12 cellular contexts compared by ENCODE assay signal in genomic region chr20:13430346-13431002, GRCh38.
DNase-seq lines count a peak whose midpoint lies in the region; ATAC-seq, FAIRE-seq and TF ChIP-seq lines count a peak whose summit lies in the region.
"Had no signal": no experiment of that assay in that cellular context is flagged by ENCODE, and none has a peak within 500 bp of the region (broad histone marks: within the 10 kb centered on the region; RNA-seq: fewer than 3 reads in every experiment).

No MANE protein-coding gene starts in this region.

- H3K27me3 ChIP-seq in PC-3 (ENCODE audit: low read length) (no peaks in the 10 kb centered on the region), heart left ventricle (no peaks in the 10 kb centered on the region)
- H3K27me3 ChIP-seq: stomach had no signal

- no peaks in the 10 kb centered on the region for H3F3A ChIP-seq in PC-3 (ENCODE audit: low read length, unreplicated experiment)

- no peaks in the 10 kb centered on the region for H3K9me2 ChIP-seq in PC-3 (replicated peaks; ENCODE audit: low read length)

- no peaks in the 10 kb centered on the region for H3K79me2 ChIP-seq in PC-3 (ENCODE audit: low read length)

- intact Hi-C loops in PC-3 (cut with micrococcal nuclease), result no loop called here
- intact Hi-C loops in heart left ventricle (cut with DNase I), result no loop called here

- H3K27ac ChIP-seq in PC-3 (ENCODE audit: low read length) (no peak overlapping the region), heart left ventricle (no peak overlapping the region)
- H3K27ac ChIP-seq: stomach had no signal

- FAIRE-seq in GM12891 (lab: Jason Lieb, UNC), result no peak
- FAIRE-seq: TTC549 had no signal

- 84 to 94% (median 89%) methylated on average over 9 of the region's 9 CpGs for WGBS in heart left ventricle, 4 donors

- H3K4me3 ChIP-seq in PC-3 (ENCODE audit: low read length) (no peak overlapping the region), heart left ventricle (no peak overlapping the region)
- H3K4me3 ChIP-seq: stomach had no signal

- no peak overlapping the region for H3K4me2 ChIP-seq in PC-3 (ENCODE audit: low read length)

- H4K20me1 ChIP-seq in PC-3 (ENCODE audit: low read length), result no peaks in the 10 kb centered on the region

- ATAC-seq in GM21825 (IDR thresholded peaks at IDR 0.05; ENCODE audit: unreplicated experiment) (peak; percentile 72), PC-3 (peak; percentile 50), HG03097 (IDR thresholded peaks at IDR 0.05; ENCODE audit: low FRiP score, unreplicated experiment) (no peak), heart left ventricle (no peak)

- CTCF ChIA-PET in PC-3 (lab: Charles Lee), result interaction anchor here (0.6 kb wide), 1 partner anchor 146 kb away, joined by 3 read pairs; no protein-coding TSS in a partner anchor

- no peak for TF ChIP-seq POLR2A in GM12891 (IDR thresholded peaks at IDR 0.05; ENCODE audit: low read depth, low read length)
- no peak for TF ChIP-seq POLR2A in heart left ventricle (IDR thresholded peaks at IDR 0.05)

- no peak for TF ChIP-seq CTCF in PC-3 (conservative IDR thresholded peaks at IDR 0.05; ENCODE audit: low read depth, low read length)
- no peak for TF ChIP-seq CTCF in heart left ventricle (IDR thresholded peaks at IDR 0.05)

- H3K36me3 ChIP-seq in PC-3 (ENCODE audit: low read depth, low read length) (peaks cover 5% of the 10 kb centered on the region), heart left ventricle (peaks cover 0 to 23% (median 11%) of the 10 kb centered on the region in 9 donors)

- DNase-seq in GM12891 (ENCODE audit: insufficient read length, low spot score), result no peak
- DNase-seq in PC-3, result peak; percentile 70
- DNase-seq in kidney tubule cell (ENCODE audit: low spot score), result peak; percentile 99
- no peak for DNase-seq in heart left ventricle
- DNase-seq in effector CD4-positive, alpha-beta T cell, result no peak
- DNase-seq in NCI-H82 (lab: John Stamatoyannopoulos, UW), result no peak
- DNase-seq: hippocampal formation, NCI-H1930, stomach had no signal

- POLR2A ChIA-PET in PC-3 (lab: Charles Lee; ENCODE audit: unreplicated experiment), result no interaction called here

- H3K9me3 ChIP-seq in PC-3 (ENCODE audit: low read length) (no peaks in the 10 kb centered on the region), heart left ventricle (no peaks in the 10 kb centered on the region)
- H3K9me3 ChIP-seq: stomach had no signal

- no TSS peak for BruUV-seq in PC-3 (replicated peaks; lab: Mats Ljungman, UMichigan)

- H2AFZ ChIP-seq in PC-3 (ENCODE audit: low read length), result no peak overlapping the region

- H3K4me1 ChIP-seq in PC-3 (ENCODE audit: insufficient read depth, low read length) (peaks cover 9% of the 10 kb centered on the region; the same call in 1 of the 2 replicates), heart left ventricle (peaks cover 0 to 4% (median 0%) of the 10 kb centered on the region in 12 donors)

- H3K9ac ChIP-seq in PC-3 (ENCODE audit: low read length), result no peak overlapping the region

TF ChIP-seq in GM12891, 5 proteins besides CTCF, POLR2A, EP300 and RAD21:
- TF ChIP-seq SPI1 (IDR thresholded peaks at IDR 0.05; ENCODE audit: low read depth, low read length) (peak; percentile 42), POU2F2 (IDR thresholded peaks at IDR 0.05; ENCODE audit: low read depth, low read length) (no peak)
TF ChIP-seq in GM12891: peak in this region for 1.

Comparison
In these comparisons a context has a peak if more than half of its experiments do, and no peak if none do; other contexts are left out.
1. DNase-seq: peak in PC-3 (single experiment) and kidney tubule cell (single experiment); none in GM12891 (single experiment), heart left ventricle (0 of 5), effector CD4-positive, alpha-beta T cell (single experiment) and NCI-H82 (single experiment).
2. ATAC-seq: peak in GM21825 (single experiment) and PC-3 (single experiment); none in HG03097 (single experiment) and heart left ventricle (0 of 4).